20 cellular contexts compared by ENCODE assay signal in genomic region chr6:147075326-147075840, GRCh38.
"Had no signal": no experiment of that assay in that cellular context is flagged by ENCODE, and none has a peak within 500 bp of the region (broad histone marks: within the 10 kb centered on the region; RNA-seq: fewer than 3 reads in every experiment).

No MANE protein-coding gene starts in this region.

- DNase-seq: dermis blood vessel endothelial cell; esophagus squamous epithelium; foreskin fibroblast; head of caudate nucleus; kidney; left cardiac atrium; left ventricle myocardium inferior; lower lobe of right lung; natural killer cell; ovary; right cardiac atrium; small intestine; stimulated activated CD4-positive, alpha-beta T cell treated with anti-CD3 and anti-CD28 coated beads, Interleukin-12 subunit alpha, Interleukin-12 subunit beta, amount 100 ng/mL, for 4 hours; stimulated activated naive CD4-positive, alpha-beta T cell treated with Interleukin-2 at 50 U/mL for 16 hours had no signal

- H3K9me3 Mint-ChIP-seq: memory B cell, mesothelial cell of epicardium, natural killer cell, neural crest cell, type B pancreatic cell had no signal

- H3K27me3 Mint-ChIP-seq: progenitor cell of endocrine pancreas, type B pancreatic cell had no signal

- H3K4me1 Mint-ChIP-seq: memory B cell, natural killer cell had no signal

- H3K4me1 ChIP-seq: left ventricle myocardium inferior, lower lobe of right lung had no signal

- H3K4me3 ChIP-seq: esophagus squamous epithelium, hepatocyte, left ventricle myocardium inferior, lower lobe of right lung, ovary had no signal

- H3K36me3 Mint-ChIP-seq: memory B cell, mesothelial cell of epicardium, natural killer cell, type B pancreatic cell had no signal

- H3K27ac ChIP-seq: esophagus squamous epithelium, hepatocyte, left ventricle myocardium inferior, lower lobe of right lung, ovary had no signal

- H3K27ac Mint-ChIP-seq: memory B cell, mesothelial cell of epicardium, natural killer cell, progenitor cell of endocrine pancreas, type B pancreatic cell had no signal

- ATAC-seq: left cardiac atrium, lower lobe of right lung, natural killer cell, right cardiac atrium had no signal

- H3K4me2 ChIP-seq: hepatocyte had no signal

- H3K4me3 Mint-ChIP-seq: memory B cell, mesothelial cell of epicardium, natural killer cell, neural crest cell, type B pancreatic cell had no signal

- H3K36me3 ChIP-seq: esophagus squamous epithelium, left ventricle myocardium inferior, lower lobe of right lung, ovary had no signal

- H3K9me3 ChIP-seq: esophagus squamous epithelium, lower lobe of right lung, ovary had no signal

- H3K27me3 ChIP-seq: esophagus squamous epithelium, hepatocyte, ovary had no signal

- H2AFZ ChIP-seq: hepatocyte had no signal
